8 cellular contexts compared by ENCODE assay signal in genomic region chr19:50377051-50377441, GRCh38. TPM values are rescaled to one million over a fixed set of nuclear protein-coding genes. Genes with fewer than 3 reads are reported as not detected.
DNase-seq lines count a peak whose midpoint lies in the region; ATAC-seq and TF ChIP-seq lines count a peak whose summit lies in the region.

No MANE protein-coding gene starts in this region.

- no peaks in the 10 kb centered on the region for H3K9me3 ChIP-seq in left ventricle myocardium inferior (replicated peaks)

- peak; percentile 5 for DNase-seq in NCI-H1092 treated with DMSO at 0.1 percent for 48 hours (lab: John Stamatoyannopoulos, UW)
- no peak for DNase-seq in NCI-H1092 (lab: John Stamatoyannopoulos, UW)
- DNase-seq in NCI-H226 = peak; percentile 43
- no peak for DNase-seq in activated T-helper 1 cell treated with anti-CD3 and anti-CD28 coated beads, Interleukin-12 subunit alpha, Interleukin-12 subunit beta, Interleukin-2, Interleukin-4 antibody, amounts not matched to agents 30 ng/mL and 10 ng/mL and 1 ng/mL, durations not matched to agents 14 hours and 24 hours and 36 hours (ENCODE audit: low spot score)
- DNase-seq in left ventricle myocardium inferior = no peak
- peak in 2 of 3 donors; percentile 30 to 66 for DNase-seq in stimulated activated CD4-positive, alpha-beta T cell treated with anti-CD3 and anti-CD28 coated beads, TNF-alpha, amount 100 ng/mL, for 48 hours (ENCODE audit: low read depth in 3 of 3)
- DNase-seq in GM19240 (ENCODE audit: insufficient read length, low spot score) = no peak

- peak overlapping the region; percentile 99 for H3K27ac ChIP-seq in left ventricle myocardium inferior (replicated peaks)

- TF ChIP-seq CTCF in left ventricle myocardium inferior (IDR thresholded peaks at IDR 0.05; ENCODE audit: borderline replicate concordance) = no peak

- intact Hi-C loops in activated T-helper 1 cell treated with anti-CD3 and anti-CD28 coated beads, Interleukin-12 subunit alpha, Interleukin-12 subunit beta, Interleukin-2, Interleukin-4 antibody, amounts not matched to agents 30 ng/mL and 10 ng/mL and 1 ng/mL, durations not matched to agents 14 hours and 24 hours and 36 hours (cut with micrococcal nuclease) = no loop called here
- intact Hi-C loops in left ventricle myocardium inferior (cut with micrococcal nuclease) = no loop called here

- no peak for ATAC-seq in GM21619 (IDR thresholded peaks at IDR 0.05; ENCODE audit: unreplicated experiment)

- peak overlapping the region; percentile 99 for H3K4me3 ChIP-seq in left ventricle myocardium inferior

- peaks cover 64% of the 10 kb centered on the region for H3K4me1 ChIP-seq in left ventricle myocardium inferior

- peaks cover 47% of the 10 kb centered on the region for H3K36me3 ChIP-seq in left ventricle myocardium inferior

- no peaks in the 10 kb centered on the region for H3K27me3 Mint-ChIP-seq in activated T-helper 1 cell treated with anti-CD3 and anti-CD28 coated beads, Interleukin-12 subunit alpha, Interleukin-12 subunit beta, Interleukin-2, Interleukin-4 antibody, amounts not matched to agents 30 ng/mL and 10 ng/mL and 1 ng/mL, durations not matched to agents 14 hours and 24 hours and 36 hours (ENCODE audit: insufficient read depth)

- H3K4me1 Mint-ChIP-seq in activated T-helper 1 cell treated with anti-CD3 and anti-CD28 coated beads, Interleukin-12 subunit alpha, Interleukin-12 subunit beta, Interleukin-2, Interleukin-4 antibody, amounts not matched to agents 30 ng/mL and 10 ng/mL and 1 ng/mL, durations not matched to agents 14 hours and 24 hours and 36 hours (ENCODE audit: low read depth) = peaks cover 27% of the 10 kb centered on the region

- no peaks in the 10 kb centered on the region for H3K27me3 ChIP-seq in left ventricle myocardium inferior (ENCODE audit: low read depth)

- H3K4me3 Mint-ChIP-seq in activated T-helper 1 cell treated with anti-CD3 and anti-CD28 coated beads, Interleukin-12 subunit alpha, Interleukin-12 subunit beta, Interleukin-2, Interleukin-4 antibody, amounts not matched to agents 30 ng/mL and 10 ng/mL and 1 ng/mL, durations not matched to agents 14 hours and 24 hours and 36 hours = peak overlapping the region; percentile 100

- peak overlapping the region; percentile 85 for H3K27ac Mint-ChIP-seq in activated T-helper 1 cell treated with anti-CD3 and anti-CD28 coated beads, Interleukin-12 subunit alpha, Interleukin-12 subunit beta, Interleukin-2, Interleukin-4 antibody, amounts not matched to agents 30 ng/mL and 10 ng/mL and 1 ng/mL, durations not matched to agents 14 hours and 24 hours and 36 hours

- H3K9me3 Mint-ChIP-seq in activated T-helper 1 cell treated with anti-CD3 and anti-CD28 coated beads, Interleukin-12 subunit alpha, Interleukin-12 subunit beta, Interleukin-2, Interleukin-4 antibody, amounts not matched to agents 30 ng/mL and 10 ng/mL and 1 ng/mL, durations not matched to agents 14 hours and 24 hours and 36 hours = no peaks in the 10 kb centered on the region

- peaks cover 30% of the 10 kb centered on the region for H3K36me3 Mint-ChIP-seq in activated T-helper 1 cell treated with anti-CD3 and anti-CD28 coated beads, Interleukin-12 subunit alpha, Interleukin-12 subunit beta, Interleukin-2, Interleukin-4 antibody, amounts not matched to agents 30 ng/mL and 10 ng/mL and 1 ng/mL, durations not matched to agents 14 hours and 24 hours and 36 hours (ENCODE audit: low read depth)

RNA-seq across cellular contexts. Expression of gene NR1H2, which starts 0.8 kb away (rescaled TPM):
- 84.3 and 84.8 TPM in 2 replicates for total RNA-seq in activated T-helper 1 cell treated with anti-CD3 and anti-CD28 coated beads, Interleukin-12 subunit alpha, Interleukin-12 subunit beta, Interleukin-2, Interleukin-4 antibody, amounts not matched to agents 30 ng/mL and 10 ng/mL and 1 ng/mL, durations not matched to agents 14 hours and 24 hours and 36 hours
- total RNA-seq in left ventricle myocardium inferior = 71.6 TPM

RNA-seq across cellular contexts. Expression of gene POLD1, which starts 7.1 kb away (rescaled TPM):
- 171 and 178 TPM in 2 replicates for total RNA-seq in activated T-helper 1 cell treated with anti-CD3 and anti-CD28 coated beads, Interleukin-12 subunit alpha, Interleukin-12 subunit beta, Interleukin-2, Interleukin-4 antibody, amounts not matched to agents 30 ng/mL and 10 ng/mL and 1 ng/mL, durations not matched to agents 14 hours and 24 hours and 36 hours
- total RNA-seq in left ventricle myocardium inferior = 10.8 TPM

RNA-seq across cellular contexts. Expression of gene NAPSA, which starts 11.6 kb away (rescaled TPM):
- total RNA-seq in activated T-helper 1 cell treated with anti-CD3 and anti-CD28 coated beads, Interleukin-12 subunit alpha, Interleukin-12 subunit beta, Interleukin-2, Interleukin-4 antibody, amounts not matched to agents 30 ng/mL and 10 ng/mL and 1 ng/mL, durations not matched to agents 14 hours and 24 hours and 36 hours = 15.8 and 16.4 TPM in 2 replicates
- 0.05 TPM for total RNA-seq in left ventricle myocardium inferior

RNA-seq across cellular contexts. Expression of gene SPIB, which starts 41.7 kb away (rescaled TPM):
- total RNA-seq in activated T-helper 1 cell treated with anti-CD3 and anti-CD28 coated beads, Interleukin-12 subunit alpha, Interleukin-12 subunit beta, Interleukin-2, Interleukin-4 antibody, amounts not matched to agents 30 ng/mL and 10 ng/mL and 1 ng/mL, durations not matched to agents 14 hours and 24 hours and 36 hours = 1.3 TPM in 2 replicates
- not detected for total RNA-seq in left ventricle myocardium inferior

RNA-seq across cellular contexts. Expression of gene KCNC3, which starts 47.9 kb away (rescaled TPM):
- 23.7 and 24.0 TPM in 2 replicates for total RNA-seq in activated T-helper 1 cell treated with anti-CD3 and anti-CD28 coated beads, Interleukin-12 subunit alpha, Interleukin-12 subunit beta, Interleukin-2, Interleukin-4 antibody, amounts not matched to agents 30 ng/mL and 10 ng/mL and 1 ng/mL, durations not matched to agents 14 hours and 24 hours and 36 hours
- 2.6 TPM for total RNA-seq in left ventricle myocardium inferior

Comparison
In these comparisons a context has a peak if more than half of its experiments do, and no peak if none do; other contexts are left out.
1. DNase-seq: peak in NCI-H1092 treated with DMSO at 0.1 percent for 48 hours (single experiment), NCI-H226 (single experiment) and stimulated activated CD4-positive, alpha-beta T cell treated with anti-CD3 and anti-CD28 coated beads, TNF-alpha, amount 100 ng/mL, for 48 hours (2 of 3); none in NCI-H1092 (single experiment), activated T-helper 1 cell treated with anti-CD3 and anti-CD28 coated beads, Interleukin-12 subunit alpha, Interleukin-12 subunit beta, Interleukin-2, Interleukin-4 antibody, amounts not matched to agents 30 ng/mL and 10 ng/mL and 1 ng/mL, durations not matched to agents 14 hours and 24 hours and 36 hours (single experiment), left ventricle myocardium inferior (single experiment) and GM19240 (single experiment).
2. RNA of gene POLD1, which starts 7.1 kb away (total RNA-seq): 171 to 178 TPM in activated T-helper 1 cell treated with anti-CD3 and anti-CD28 coated beads, Interleukin-12 subunit alpha, Interleukin-12 subunit beta, Interleukin-2, Interleukin-4 antibody, amounts not matched to agents 30 ng/mL and 10 ng/mL and 1 ng/mL, durations not matched to agents 14 hours and 24 hours and 36 hours; 10.8 TPM in left ventricle myocardium inferior (single experiment); every median in the first group is over 10 times any median in the second.
3. RNA of gene NAPSA, which starts 11.6 kb away (total RNA-seq): 15.8 to 16.4 TPM in activated T-helper 1 cell treated with anti-CD3 and anti-CD28 coated beads, Interleukin-12 subunit alpha, Interleukin-12 subunit beta, Interleukin-2, Interleukin-4 antibody, amounts not matched to agents 30 ng/mL and 10 ng/mL and 1 ng/mL, durations not matched to agents 14 hours and 24 hours and 36 hours; 0.05 TPM in left ventricle myocardium inferior (single experiment); every median in the first group is over 10 times any median in the second.